ENCODE assay signal across 22 cellular contexts in the genomic region with DNA sequence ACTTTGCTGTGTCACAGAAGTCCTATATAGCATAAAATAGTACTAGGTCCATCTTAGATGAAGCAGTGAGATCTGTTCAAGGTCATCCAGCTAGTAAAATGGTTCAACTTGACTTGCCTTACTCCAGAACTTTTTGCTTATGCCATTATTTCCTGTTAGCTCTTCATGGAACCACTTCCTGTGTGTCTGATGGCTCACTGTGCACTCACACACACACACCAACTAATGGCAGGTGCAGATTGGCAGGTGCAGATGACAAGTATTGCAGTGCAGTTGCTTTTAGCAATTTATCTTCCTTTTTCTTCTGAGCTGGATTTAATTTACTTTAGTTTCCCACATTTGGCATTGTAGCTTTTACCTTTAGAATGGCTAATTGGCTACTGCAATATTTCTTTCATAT. TPM values are rescaled to one million over a fixed set of nuclear protein-coding genes. Genes with fewer than 3 reads are reported as not detected.
DNase-seq lines count a peak whose midpoint lies in the region; ATAC-seq and TF ChIP-seq lines count a peak whose summit lies in the region.
"Had no signal": no experiment of that assay in that cellular context is flagged by ENCODE, and none has a peak within 500 bp of the region (broad histone marks: within the 10 kb centered on the region; RNA-seq: fewer than 3 reads in every experiment).

No MANE protein-coding gene starts in this region.

- ATAC-seq in right cardiac atrium = no peak
- ATAC-seq: CD8-positive, alpha-beta T cell; PC-3 had no signal

- H4K20me1 ChIP-seq in KMS-11 (ENCODE audit: insufficient read depth) = no peaks in the 10 kb centered on the region

- DNase-seq in NCI-H1417 (lab: John Stamatoyannopoulos, UW) (peak in 2 of 3 experiments; percentile 46 to 70), NCI-H1417 treated with DMSO at 0.1 percent for 48 hours (lab: John Stamatoyannopoulos, UW) (no peak), NCI-H774 (lab: John Stamatoyannopoulos, UW) (peak; percentile 63), osteocyte (ENCODE audit: extremely low spot score, unreplicated experiment) (peak; percentile 21), right cardiac atrium (no peak), NCI-H345 (lab: John Stamatoyannopoulos, UW) (no peak), HT-29 (ENCODE audit: low spot score) (no peak)
- DNase-seq: CD8-positive, alpha-beta T cell; DMS79 treated with DMSO at 0.1 percent for 48 hours; KBM-7; MV-4-11; NCI-H146; NCI-H2029 treated with DMSO at 0.1 percent for 48 hours; NCI-H2227 treated with DMSO at 0.1 percent for 48 hours; NCI-H69; PC-3 had no signal

- H3K27ac ChIP-seq in KMS-11 = no peak overlapping the region
- H3K27ac ChIP-seq in right cardiac atrium (ENCODE audit: low read length) = no peak overlapping the region
- H3K27ac ChIP-seq: 22Rv1, SJSA1 had no signal

- H3K27me3 ChIP-seq in KMS-11 (ENCODE audit: insufficient read depth, low read depth) (no peaks in the 10 kb centered on the region), right cardiac atrium (ENCODE audit: control insufficient read depth, insufficient read depth) (no peaks in the 10 kb centered on the region)
- H3K27me3 ChIP-seq: SJSA1 had no signal

- H3K79me2 ChIP-seq in KMS-11 (ENCODE audit: insufficient read depth, low read depth) = no peaks in the 10 kb centered on the region

- 0 out of 2 replicates have a peak overlapping the region, but pooled peaks have one; percentile 13 for H3K4me2 ChIP-seq in KMS-11

- no peak overlapping the region for H3K4me3 Mint-ChIP-seq in osteocyte (ENCODE audit: unreplicated experiment)
- H3K4me3 Mint-ChIP-seq: CD8-positive, alpha-beta T cell; T-helper 1 cell treated with Interleukin-12 subunit alpha and Interleukin-12 subunit beta and Interleukin-4 antibody, amounts not matched to agents 30 μg/mL and 1 μg/mL, for 36 hours had no signal

- no peaks in the 10 kb centered on the region for H3K9me3 Mint-ChIP-seq in osteocyte (ENCODE audit: unreplicated experiment)
- H3K9me3 Mint-ChIP-seq: CD8-positive, alpha-beta T cell; T-helper 1 cell treated with Interleukin-12 subunit alpha and Interleukin-12 subunit beta and Interleukin-4 antibody, amounts not matched to agents 30 μg/mL and 1 μg/mL, for 36 hours had no signal

- H3K4me1 Mint-ChIP-seq in osteocyte (ENCODE audit: unreplicated experiment) = no peaks in the 10 kb centered on the region

- H3K36me3 Mint-ChIP-seq in osteocyte (ENCODE audit: unreplicated experiment) = no peaks in the 10 kb centered on the region
- H3K36me3 Mint-ChIP-seq: CD8-positive, alpha-beta T cell had no signal

- peaks cover 40% of the 10 kb centered on the region for H3K4me1 ChIP-seq in KMS-11 (ENCODE audit: low read depth, poor library complexity, severe bottlenecking)
- H3K4me1 ChIP-seq in right cardiac atrium (ENCODE audit: control insufficient read depth, insufficient read depth, low read length) = no peaks in the 10 kb centered on the region
- H3K4me1 ChIP-seq: SJSA1 had no signal

- no peaks in the 10 kb centered on the region for H3K36me3 ChIP-seq in KMS-11 (ENCODE audit: insufficient read depth)
- H3K36me3 ChIP-seq: SJSA1 had no signal

- no peaks in the 10 kb centered on the region for H3K27me3 Mint-ChIP-seq in osteocyte (ENCODE audit: unreplicated experiment)

- no peak overlapping the region for H3K9ac ChIP-seq in KMS-11

- peak overlapping the region; percentile 6; the same call in 1 of the 2 replicates for H2AFZ ChIP-seq in KMS-11 (ENCODE audit: low read depth)

- no peaks in the 10 kb centered on the region for H3K9me3 ChIP-seq in right cardiac atrium (ENCODE audit: control insufficient read depth, low read length)
- H3K9me3 ChIP-seq: SJSA1 had no signal

- no peak overlapping the region for H3K4me3 ChIP-seq in KMS-11 (IDR thresholded peaks at IDR 0.05; ENCODE audit: insufficient read depth, low read depth, low read length)
- no peak overlapping the region for H3K4me3 ChIP-seq in right cardiac atrium (ENCODE audit: low read length)
- H3K4me3 ChIP-seq: SJSA1 had no signal

- no peak overlapping the region for H3K27ac Mint-ChIP-seq in osteocyte (ENCODE audit: unreplicated experiment)
- H3K27ac Mint-ChIP-seq: CD8-positive, alpha-beta T cell; T-helper 1 cell treated with Interleukin-12 subunit alpha and Interleukin-12 subunit beta and Interleukin-4 antibody, amounts not matched to agents 30 μg/mL and 1 μg/mL, for 36 hours had no signal

- no peak for TF ChIP-seq CTCF in KMS-11 (conservative IDR thresholded peaks at IDR 0.05; ENCODE audit: low read depth, low read length)
- no peak for TF ChIP-seq CTCF in osteocyte (IDR thresholded peaks at IDR 0.05)

- intact Hi-C loops in right cardiac atrium (cut with DNase I) = no loop called here

RNA-seq across cellular contexts. Expression of a gene that starts 29.8 kb away (rescaled TPM):
- total RNA-seq in osteocyte (0.30 and 0.44 TPM in 2 replicates), right cardiac atrium (under 1 TPM; 0.53 to 0.86 (median 0.78) TPM)
- 0.36 TPM for polyA plus RNA-seq in right cardiac atrium
- not detected in 2 replicates for total RNA-seq in HT-29 (2014; rRNA removed; shearing (Covaris generic))
- total RNA-seq: G401, PC-3 had no signal

RNA-seq across cellular contexts. Expression of a gene that starts 50.4 kb away (rescaled TPM):
- not detected in 2 replicates for total RNA-seq in osteocyte
- total RNA-seq in right cardiac atrium = not detected
- polyA plus RNA-seq in right cardiac atrium = not detected
- total RNA-seq in HT-29 (2014; rRNA removed; shearing (Covaris generic)) = not detected in 2 replicates
- total RNA-seq: CD8-positive, alpha-beta T cell; G401; PC-3; SJSA1 had no signal
- polyA plus RNA-seq: BJ had no signal

Comparison
In these comparisons a context has a peak if more than half of its experiments do, and no peak if none do; other contexts are left out.
1. DNase-seq: peak in NCI-H1417 (2 of 3), NCI-H774 (single experiment) and osteocyte (single experiment); none in NCI-H1417 treated with DMSO at 0.1 percent for 48 hours (single experiment), right cardiac atrium (0 of 3), NCI-H345 (single experiment) and HT-29 (single experiment).